ENCODE assay signal across 10 cellular contexts in genomic region chr5:139765040-139765408, GRCh38. TPM values are rescaled to one million over a fixed set of nuclear protein-coding genes. Genes with fewer than 3 reads are reported as not detected.
DNase-seq lines count a peak whose midpoint lies in the region; TF ChIP-seq lines count a peak whose summit lies in the region.
"Had no signal": no experiment of that assay in that cellular context is flagged by ENCODE, and none has a peak within 500 bp of the region (broad histone marks: within the 10 kb centered on the region; RNA-seq: fewer than 3 reads in every experiment).

No MANE protein-coding gene starts in this region.

- H2BK5ac ChIP-seq in neuronal stem cell (ENCODE audit: low read length): no peak overlapping the region

- H3K18ac ChIP-seq in neuronal stem cell (ENCODE audit: low read length): peak overlapping the region; percentile 92

- H4K91ac ChIP-seq in neuronal stem cell (ENCODE audit: low read depth, low read length, poor library complexity): no peak overlapping the region

- in situ Hi-C loops in ACHN (cut with HindIII; ENCODE audit: low pct_ligation_motif_present, low pct_unique_long_range_greater_than_20kb, low sequenced_read_pairs): no loop called here

- no peak overlapping the region for H3K9ac ChIP-seq in KMS-11
- H3K9ac ChIP-seq in neuronal stem cell (ENCODE audit: low read depth, low read length, poor library complexity): peak overlapping the region; percentile 14

- TF ChIP-seq CTCF in KMS-11 (conservative IDR thresholded peaks at IDR 0.05; ENCODE audit: low read depth, low read length): no peak

- no peak overlapping the region for H2AFZ ChIP-seq in KMS-11 (ENCODE audit: low read depth)
- H2AFZ ChIP-seq in neuronal stem cell (ENCODE audit: low read length): peak overlapping the region; percentile 99

- no peak for DNase-seq in T-helper 1 cell
- DNase-seq in caudate nucleus (lab: John Stamatoyannopoulos, UW): peak in 1 of 61 donors; percentile 56
- no peak for DNase-seq in neuronal stem cell (ENCODE audit: low spot score)
- no peak for DNase-seq in ACHN
- no peak for DNase-seq in GF-D8 (lab: John Stamatoyannopoulos, UW)
- no peak for DNase-seq in NCI-H524 treated with DMSO at 0.1 percent for 48 hours (lab: John Stamatoyannopoulos, UW)

- H3K23ac ChIP-seq in neuronal stem cell (ENCODE audit: low read depth, low read length, poor library complexity): no peak overlapping the region

- no peak overlapping the region for H4K8ac ChIP-seq in neuronal stem cell (ENCODE audit: low read depth, low read length)

- H3K14ac ChIP-seq in neuronal stem cell (ENCODE audit: low read length): no peak overlapping the region

- H3K79me1 ChIP-seq in neuronal stem cell (ENCODE audit: low read depth, low read length): no peaks in the 10 kb centered on the region

- no peaks in the 10 kb centered on the region for H3K79me2 ChIP-seq in KMS-11 (ENCODE audit: insufficient read depth, low read depth)

- no peak overlapping the region for H2BK120ac ChIP-seq in neuronal stem cell (ENCODE audit: low read depth, low read length)

- H3K9me3 Mint-ChIP-seq in T-helper 1 cell treated with Interleukin-12 subunit alpha and Interleukin-12 subunit beta and Interleukin-4 antibody, amounts not matched to agents 30 μg/mL and 1 μg/mL, for 36 hours: no peaks in the 10 kb centered on the region

- H2BK12ac ChIP-seq in neuronal stem cell (ENCODE audit: low read length): peak overlapping the region; percentile 87

- H2AK5ac ChIP-seq in neuronal stem cell (ENCODE audit: low read depth, low read length): peak overlapping the region; percentile 82

- H4K20me1 ChIP-seq in KMS-11 (ENCODE audit: insufficient read depth): no peaks in the 10 kb centered on the region

- peaks cover 5% of the 10 kb centered on the region for H3K4me1 ChIP-seq in KMS-11 (ENCODE audit: low read depth, poor library complexity, severe bottlenecking)
- H3K4me1 ChIP-seq in neuronal stem cell (ENCODE audit: control insufficient read depth in 2 of 2, insufficient read depth in 1 of 2, low read depth in 1 of 2, low read length in 2 of 2): peaks cover 17 to 29% of the 10 kb centered on the region in 2 donors

- H3K9me3 ChIP-seq in neuronal stem cell (replicated peaks in 1 of 2; ENCODE audit: control insufficient read depth in 2 of 2, insufficient read depth in 1 of 2, low read depth in 1 of 2, low read length in 2 of 2): no peaks in the 10 kb centered on the region
- H3K9me3 ChIP-seq: transverse colon had no signal

- H3K36me3 Mint-ChIP-seq in T-helper 1 cell treated with Interleukin-12 subunit alpha and Interleukin-12 subunit beta and Interleukin-4 antibody, amounts not matched to agents 30 μg/mL and 1 μg/mL, for 36 hours (ENCODE audit: low read depth): no peaks in the 10 kb centered on the region

- no peak overlapping the region for H3K4ac ChIP-seq in neuronal stem cell (ENCODE audit: low read length)

- H2BK15ac ChIP-seq in neuronal stem cell (ENCODE audit: low read length): peak overlapping the region; percentile 2

- peaks cover 56% of the 10 kb centered on the region for H3K27me3 Mint-ChIP-seq in T-helper 1 cell treated with Interleukin-12 subunit alpha and Interleukin-12 subunit beta and Interleukin-4 antibody, amounts not matched to agents 30 μg/mL and 1 μg/mL, for 36 hours (ENCODE audit: low read depth)

- peaks cover 8% of the 10 kb centered on the region for H3K4me1 Mint-ChIP-seq in T-helper 1 cell treated with Interleukin-12 subunit alpha and Interleukin-12 subunit beta and Interleukin-4 antibody, amounts not matched to agents 30 μg/mL and 1 μg/mL, for 36 hours (ENCODE audit: low read depth)

- H3K27ac Mint-ChIP-seq in T-helper 1 cell treated with Interleukin-12 subunit alpha and Interleukin-12 subunit beta and Interleukin-4 antibody, amounts not matched to agents 30 μg/mL and 1 μg/mL, for 36 hours: no peak overlapping the region

- peak overlapping the region; percentile 67 for H3K4me3 Mint-ChIP-seq in T-helper 1 cell treated with Interleukin-12 subunit alpha and Interleukin-12 subunit beta and Interleukin-4 antibody, amounts not matched to agents 30 μg/mL and 1 μg/mL, for 36 hours

- no peaks in the 10 kb centered on the region for H3K27me3 ChIP-seq in KMS-11 (ENCODE audit: insufficient read depth, low read depth)
- H3K27me3 ChIP-seq in neuronal stem cell (ENCODE audit: control insufficient read depth in 3 of 3, insufficient read depth in 3 of 3, low read depth in 1 of 3, low read length in 3 of 3): peaks cover 0 to 35% (median 20%) of the 10 kb centered on the region in 3 experiments

- H3K4me3 ChIP-seq in KMS-11 (IDR thresholded peaks at IDR 0.05; ENCODE audit: insufficient read depth, low read depth, low read length): no peak overlapping the region
- H3K4me3 ChIP-seq in neuronal stem cell (ENCODE audit: low read length in 2 of 2): no peak overlapping the region

- no CpG with 5 or more reads among the region's 9 CpGs for WGBS in neuronal stem cell (ENCODE audit: extremely low coverage in 2 of 2, insufficient read length in 2 of 2, insufficient replicate concordance in 1 of 2), 2 donors

- H3K27ac ChIP-seq in KMS-11 (no peak overlapping the region), caudate nucleus (ENCODE audit: low read depth, low read length) (peak overlapping the region; percentile 67), neuronal stem cell (replicated peaks; ENCODE audit: low read length) (no peak overlapping the region)
- H3K27ac ChIP-seq: brain microvascular endothelial cell had no signal

- peak overlapping the region; percentile 52; the same call in 1 of the 2 replicates for H3K4me2 ChIP-seq in KMS-11
- no peak overlapping the region for H3K4me2 ChIP-seq in neuronal stem cell (ENCODE audit: insufficient read depth, low read length, poor library complexity, severe bottlenecking)

- H3K36me3 ChIP-seq in KMS-11 (ENCODE audit: insufficient read depth) (no peaks in the 10 kb centered on the region), neuronal stem cell (replicated peaks in 1 of 2; ENCODE audit: control insufficient read depth in 2 of 2, insufficient read depth in 2 of 2, low read length in 2 of 2) (no peaks in the 10 kb centered on the region)
- H3K36me3 ChIP-seq: brain microvascular endothelial cell, transverse colon had no signal

RNA-seq across cellular contexts. Expression of gene PSD2, which starts 30.6 kb away (rescaled TPM):
- polyA plus RNA-seq in neuronal stem cell (2013, experiment 1 of 2): 0.92 TPM
- polyA plus RNA-seq in neuronal stem cell (2013, experiment 2 of 2): 0.93 TPM
